24 cellular contexts compared by ENCODE assay signal in genomic region chr15:59556405-59556804, GRCh38. TPM values are rescaled to one million over a fixed set of nuclear protein-coding genes. Genes with fewer than 3 reads are reported as not detected.
"Had no signal": no experiment of that assay in that cellular context is flagged by ENCODE, and none has a peak within 500 bp of the region (broad histone marks: within the 10 kb centered on the region; RNA-seq: fewer than 3 reads in every experiment).

No MANE protein-coding gene starts in this region.

- DNase-seq: activated CD4-positive, alpha-beta T cell treated with anti-CD3 and anti-CD28 coated beads for 4 hours; activated CD8-positive, alpha-beta memory T cell treated with anti-CD3 and anti-CD28 coated beads, Interleukin-2, amount 50 U/mL, for 4 hours; activated CD8-positive, alpha-beta T cell treated with anti-CD3 and anti-CD28 coated beads for 36 hours; activated naive CD8-positive, alpha-beta T cell treated with anti-CD3 and anti-CD28 coated beads, Interleukin-2, amount 10 ng/mL, durations not matched to agents 7 days and 5 days; activated T-cell treated with anti-CD3 and anti-CD28 coated beads, Interleukin-2, amount 50 U/mL, for 72 hours; aorta; caudate nucleus; effector memory CD4-positive, alpha-beta T cell; gastrocnemius medialis; islet precursor cell; left ventricle myocardium inferior; mesenchymal stem cell; nephron progenitor cell; right lobe of liver; spleen; stimulated activated CD4-positive, alpha-beta T cell treated with anti-CD3 and anti-CD28 coated beads, Interleukin-2, amount 100 ng/mL, for 24 hours; stimulated activated naive B cell treated with anti-CD40 and anti-IgM and Interleukin-4, amounts not matched to agents 10 μg/mL and 1 μg/mL and 100 μg/mL, for 72 hours; T-helper 1 cell; WERI-Rb-1 had no signal

- H3K36me3 ChIP-seq: gastrocnemius medialis, left ventricle myocardium inferior, prostate gland, right lobe of liver, spleen, tibial nerve, WERI-Rb-1 had no signal

- H3K9me3 Mint-ChIP-seq: activated CD8-positive, alpha-beta T cell treated with anti-CD3 and anti-CD28 coated beads for 36 hours; activated naive CD8-positive, alpha-beta T cell treated with anti-CD3 and anti-CD28 coated beads, Interleukin-2, amount 10 ng/mL, durations not matched to agents 7 days and 5 days; activated T-cell treated with anti-CD3 and anti-CD28 coated beads, Interleukin-2, amount 50 U/mL, for 72 hours; nephron progenitor cell; stimulated activated naive B cell treated with anti-CD40 and anti-IgM and Interleukin-4, amounts not matched to agents 10 μg/mL and 1 μg/mL and 100 μg/mL, for 72 hours had no signal

- H3K4me1 ChIP-seq: gastrocnemius medialis, left ventricle myocardium inferior, prostate gland, spleen, tibial nerve had no signal

- H3K27ac ChIP-seq: coronary artery, gastrocnemius medialis, left ventricle myocardium inferior, prostate gland, right lobe of liver, spleen, tibial nerve, WERI-Rb-1 had no signal

- H3K36me3 Mint-ChIP-seq: activated naive CD8-positive, alpha-beta T cell treated with anti-CD3 and anti-CD28 coated beads, Interleukin-2, amount 10 ng/mL, durations not matched to agents 7 days and 5 days; stimulated activated naive B cell treated with anti-CD40 and anti-IgM and Interleukin-4, amounts not matched to agents 10 μg/mL and 1 μg/mL and 100 μg/mL, for 72 hours had no signal

- H3K9me3 ChIP-seq: gastrocnemius medialis, left ventricle myocardium inferior, prostate gland, right lobe of liver, spleen, tibial nerve had no signal

- H3K4me1 Mint-ChIP-seq: nephron progenitor cell had no signal

- H3K4me3 Mint-ChIP-seq: activated CD8-positive, alpha-beta T cell treated with anti-CD3 and anti-CD28 coated beads for 36 hours; activated naive CD8-positive, alpha-beta T cell treated with anti-CD3 and anti-CD28 coated beads, Interleukin-2, amount 10 ng/mL, durations not matched to agents 7 days and 5 days; activated T-cell treated with anti-CD3 and anti-CD28 coated beads, Interleukin-2, amount 50 U/mL, for 72 hours; nephron progenitor cell; stimulated activated naive B cell treated with anti-CD40 and anti-IgM and Interleukin-4, amounts not matched to agents 10 μg/mL and 1 μg/mL and 100 μg/mL, for 72 hours had no signal

- H3K4me3 ChIP-seq: coronary artery, gastrocnemius medialis, left ventricle myocardium inferior, prostate gland, right lobe of liver, spleen, tibial nerve had no signal

- H3K27me3 ChIP-seq: gastrocnemius medialis, right lobe of liver, spleen, tibial nerve had no signal

- ATAC-seq: activated CD8-positive, alpha-beta T cell treated with anti-CD3 and anti-CD28 coated beads for 36 hours; activated T-cell treated with anti-CD3 and anti-CD28 coated beads, Interleukin-2, amount 50 U/mL, for 72 hours; gastrocnemius medialis; stimulated activated naive B cell treated with anti-CD40 and anti-IgM and Interleukin-4, amounts not matched to agents 10 μg/mL and 1 μg/mL and 100 μg/mL, for 72 hours had no signal

- H3K27me3 Mint-ChIP-seq: activated CD8-positive, alpha-beta T cell treated with anti-CD3 and anti-CD28 coated beads for 36 hours; stimulated activated naive B cell treated with anti-CD40 and anti-IgM and Interleukin-4, amounts not matched to agents 10 μg/mL and 1 μg/mL and 100 μg/mL, for 72 hours had no signal

- H3K27ac Mint-ChIP-seq: activated CD8-positive, alpha-beta T cell treated with anti-CD3 and anti-CD28 coated beads for 36 hours; activated naive CD8-positive, alpha-beta T cell treated with anti-CD3 and anti-CD28 coated beads, Interleukin-2, amount 10 ng/mL, durations not matched to agents 7 days and 5 days; activated T-cell treated with anti-CD3 and anti-CD28 coated beads, Interleukin-2, amount 50 U/mL, for 72 hours; nephron progenitor cell; stimulated activated naive B cell treated with anti-CD40 and anti-IgM and Interleukin-4, amounts not matched to agents 10 μg/mL and 1 μg/mL and 100 μg/mL, for 72 hours had no signal

RNA-seq across cellular contexts. Expression of gene GCNT3, which starts 55.2 kb away (rescaled TPM):
- total RNA-seq: activated CD8-positive, alpha-beta T cell treated with anti-CD3 and anti-CD28 coated beads for 36 hours; activated naive CD8-positive, alpha-beta T cell treated with anti-CD3 and anti-CD28 coated beads, Interleukin-2, amount 10 ng/mL, durations not matched to agents 7 days and 5 days; activated T-cell treated with anti-CD3 and anti-CD28 coated beads, Interleukin-2, amount 50 U/mL, for 72 hours; aorta; omental fat pad; subcutaneous adipose tissue; tibial nerve had no signal
